8 cellular contexts compared by ENCODE assay signal in genomic region chr12:64669270-64669842, GRCh38. TPM values are rescaled to one million over a fixed set of nuclear protein-coding genes. Genes with fewer than 3 reads are reported as not detected.
A peak's percentile ranks its signal among the peaks of the same experiment; 100 is the strongest.
DNase-seq lines count a peak whose midpoint lies in the region; ATAC-seq, FAIRE-seq and TF ChIP-seq lines count a peak whose summit lies in the region.

No MANE protein-coding gene starts in this region.

- H3K27ac Mint-ChIP-seq in activated CD4-positive, alpha-beta T cell treated with anti-CD3 and anti-CD28 coated beads, Interleukin-2, amount 10 ng/mL, durations not matched to agents 24 days and 14 days: peak overlapping the region; percentile 91

- intact Hi-C loops in activated CD4-positive, alpha-beta T cell treated with anti-CD3 and anti-CD28 coated beads, Interleukin-2, amount 10 ng/mL, durations not matched to agents 24 days and 14 days (cut with micrococcal nuclease): loop anchor here (1.0 to 5.0 kb wide), 5 partner anchors 9 to 88 kb away; partner anchors contain the start of gene GNS

- peak; percentile 51 for DNase-seq in GM10248 (ENCODE audit: extremely low spot score)
- peak; percentile 27 to 51 for DNase-seq in HL-60 (ENCODE audit: low read depth in 1 of 2, low spot score in 1 of 2)
- DNase-seq in activated CD4-positive, alpha-beta T cell treated with anti-CD3 and anti-CD28 coated beads, Interleukin-2, amount 10 ng/mL, durations not matched to agents 24 days and 14 days: peak; percentile 88
- peak; percentile 50 to 62 for DNase-seq in cardiac muscle cell (ENCODE audit: low read depth in 1 of 2, low spot score in 1 of 2)
- peak; percentile 29 to 38 for DNase-seq in stimulated activated CD8-positive, alpha-beta memory T cell treated with anti-CD3 and anti-CD28 coated beads, Interleukin-7, amount 100 ng/mL, for 4 hours (ENCODE audit: low read depth in 2 of 2)
- DNase-seq in kidney glomerular epithelial cell (lab: John Stamatoyannopoulos, UW): no peak
- DNase-seq in urothelium cell line (ENCODE audit: low spot score): no peak

- peaks cover 86% of the 10 kb centered on the region for H3K4me1 ChIP-seq in cardiac muscle cell (ENCODE audit: low read depth)

- FAIRE-seq in urothelium cell line (lab: Jason Lieb, UNC): no peak

- H3K4me1 Mint-ChIP-seq in activated CD4-positive, alpha-beta T cell treated with anti-CD3 and anti-CD28 coated beads, Interleukin-2, amount 10 ng/mL, durations not matched to agents 24 days and 14 days: peaks cover 82% of the 10 kb centered on the region

- H3K27ac ChIP-seq in HL-60 (replicated peaks) (peak overlapping the region; percentile 48), cardiac muscle cell (peak overlapping the region; percentile 78)

- H3K27me3 ChIP-seq in HL-60 (ENCODE audit: insufficient read depth, poor library complexity, severe bottlenecking) (no peaks in the 10 kb centered on the region), cardiac muscle cell (no peaks in the 10 kb centered on the region)

- no peak for TF ChIP-seq CTCF in GM10248 (IDR thresholded peaks at IDR 0.05; ENCODE audit: control extremely low read depth, extremely low read depth, low read depth, missing control alignments)
- no peak for TF ChIP-seq CTCF in HL-60 (IDR thresholded peaks at IDR 0.05; ENCODE audit: insufficient read depth, low read length)
- TF ChIP-seq CTCF in cardiac muscle cell (IDR thresholded peaks at IDR 0.05; ENCODE audit: low read depth, low read length): no peak

- H3K4me3 ChIP-seq in HL-60 (replicated peaks; ENCODE audit: insufficient read depth, low read length): no peak overlapping the region
- no peak overlapping the region for H3K4me3 ChIP-seq in cardiac muscle cell

- ATAC-seq in GM21423 (IDR thresholded peaks at IDR 0.05; ENCODE audit: unreplicated experiment): peak; percentile 78

- H3K9me3 ChIP-seq in cardiac muscle cell (ENCODE audit: low read depth): no peaks in the 10 kb centered on the region

- CTCF ChIA-PET in GM10248 (lab: Yijun Ruan, JAX): interaction anchor here (1.1 to 1.7 kb wide), 7 partner anchors 9 to 120 kb away, joined by 3 to 10 read pairs (median 4); no protein-coding TSS in a partner anchor

- peaks cover 4% of the 10 kb centered on the region for H3K36me3 Mint-ChIP-seq in activated CD4-positive, alpha-beta T cell treated with anti-CD3 and anti-CD28 coated beads, Interleukin-2, amount 10 ng/mL, durations not matched to agents 24 days and 14 days (ENCODE audit: low read depth)

- H3K4me3 Mint-ChIP-seq in activated CD4-positive, alpha-beta T cell treated with anti-CD3 and anti-CD28 coated beads, Interleukin-2, amount 10 ng/mL, durations not matched to agents 24 days and 14 days: peak overlapping the region; percentile 83

- POLR2A ChIA-PET in GM10248 (lab: Yijun Ruan, JAX): interaction anchor here (0.6 to 2.0 kb wide), 6 partner anchors 8 to 71 kb away, joined by 4 to 12 read pairs (median 5); no protein-coding TSS in a partner anchor

- H3K27me3 Mint-ChIP-seq in activated CD4-positive, alpha-beta T cell treated with anti-CD3 and anti-CD28 coated beads, Interleukin-2, amount 10 ng/mL, durations not matched to agents 24 days and 14 days: no peaks in the 10 kb centered on the region

- H3K36me3 ChIP-seq in cardiac muscle cell: no peaks in the 10 kb centered on the region

- no peaks in the 10 kb centered on the region for H3K9me3 Mint-ChIP-seq in activated CD4-positive, alpha-beta T cell treated with anti-CD3 and anti-CD28 coated beads, Interleukin-2, amount 10 ng/mL, durations not matched to agents 24 days and 14 days

RNA-seq across cellular contexts. Expression of gene RASSF3, which starts 59.1 kb away (rescaled TPM):
- total RNA-seq in activated CD4-positive, alpha-beta T cell treated with anti-CD3 and anti-CD28 coated beads, Interleukin-2, amount 10 ng/mL, durations not matched to agents 24 days and 14 days: 40.8 and 43.1 TPM in 2 replicates
- 16.9 and 23.6 TPM in 2 replicates for total RNA-seq in cardiac muscle cell
- polyA plus RNA-seq in cardiac muscle cell: 3.5 and 4.8 TPM in 2 replicates

Comparison
In these comparisons a context has a peak if more than half of its experiments do, and no peak if none do; other contexts are left out.
1. DNase-seq: peak in GM10248 (single experiment), HL-60 (2 of 2), activated CD4-positive, alpha-beta T cell treated with anti-CD3 and anti-CD28 coated beads, Interleukin-2, amount 10 ng/mL, durations not matched to agents 24 days and 14 days (single experiment), cardiac muscle cell (2 of 2) and stimulated activated CD8-positive, alpha-beta memory T cell treated with anti-CD3 and anti-CD28 coated beads, Interleukin-7, amount 100 ng/mL, for 4 hours (2 of 2); none in kidney glomerular epithelial cell (single experiment) and urothelium cell line (single experiment).